1 cellular context compared by ENCODE assay signal in genomic region chr2:74833418-74834233, GRCh38.
TF ChIP-seq lines count a peak whose summit lies in the region.

HK2 (plus strand) TSS chr2:74834127; CDS start chr2:74834581, 454 bp downstream.

TF ChIP-seq in HepG2, 621 proteins besides CTCF, POLR2A, EP300 and RAD21 (continued from another document and continues in another):
- TF ChIP-seq TAF15 (IDR thresholded peaks at IDR 0.05; ENCODE audit: low read depth, low read length, poor library complexity, severe bottlenecking) (no peak), TFDP1 (CRISPR knock-in tag; IDR thresholded peaks at IDR 0.05; ENCODE audit: borderline replicate concordance) (peak; percentile 78; the same call in 1 of the 2 replicates), ZBTB49 (CRISPR knock-in tag; IDR thresholded peaks at IDR 0.05; ENCODE audit: borderline replicate concordance) (no peak), NFAT5 (CRISPR knock-in tag; IDR thresholded peaks at IDR 0.05) (peak; percentile 41; the same call in 1 of the 2 replicates), ZBTB21 (CRISPR knock-in tag; IDR thresholded peaks at IDR 0.05) (no peak), CREB1 (IDR thresholded peaks at IDR 0.05) (peak; percentile 76), CREB1 (CRISPR knock-in tag; IDR thresholded peaks at IDR 0.05) (no peak), HNRNPLL (IDR thresholded peaks at IDR 0.05; ENCODE audit: low read depth, low read length, poor library complexity, severe bottlenecking) (no peak), SPEN (CRISPR knock-in tag; IDR thresholded peaks at IDR 0.05; ENCODE audit: low read depth) (peak; percentile 77), ZNF724P (CRISPR knock-in tag; IDR thresholded peaks at IDR 0.05; ENCODE audit: borderline replicate concordance) (no peak), SOX6 (IDR thresholded peaks at IDR 0.05) (no peak), SOX6 (CRISPR knock-in tag; IDR thresholded peaks at IDR 0.05) (peak; percentile 29; the same call in 1 of the 2 replicates), DMAP1 (CRISPR knock-in tag; IDR thresholded peaks at IDR 0.05) (peak; percentile 33; the same call in 1 of the 2 replicates), MIER3 (CRISPR knock-in tag; IDR thresholded peaks at IDR 0.05; ENCODE audit: borderline replicate concordance) (0 out of 2 replicates have a peak, but pooled peaks have one; percentile 50), ZNF337 (CRISPR knock-in tag; IDR thresholded peaks at IDR 0.05; ENCODE audit: borderline replicate concordance, low read depth) (no peak), KLF13 (CRISPR knock-in tag; IDR thresholded peaks at IDR 0.05) (no peak), ZNF816 (CRISPR knock-in tag; IDR thresholded peaks at IDR 0.05; ENCODE audit: borderline replicate concordance) (no peak), ZBTB25 (CRISPR knock-in tag; IDR thresholded peaks at IDR 0.05) (no peak), ATF4 (CRISPR knock-in tag; IDR thresholded peaks at IDR 0.05) (peak in 1 of 2 experiments; percentile 51; a peak in 1 of 4 replicates), U2AF1 (optimal IDR thresholded peaks at IDR 0.05; ENCODE audit: low read depth, low read length) (peak; percentile 41), ZC3H4 (CRISPR knock-in tag; IDR thresholded peaks at IDR 0.05; ENCODE audit: borderline replicate concordance) (no peak), ZNF484 (CRISPR knock-in tag; IDR thresholded peaks at IDR 0.05; ENCODE audit: borderline replicate concordance, low read depth) (no peak), CHCHD3 (CRISPR knock-in tag; IDR thresholded peaks at IDR 0.05) (no peak), TP53 (CRISPR knock-in tag; conservative IDR thresholded peaks at IDR 0.05) (no peak), ZBTB7B (CRISPR knock-in tag; IDR thresholded peaks at IDR 0.05) (no peak; the same call in 1 of the 2 replicates), TAF1 (CRISPR knock-in tag; IDR thresholded peaks at IDR 0.05) (peak; percentile 96)
- TF ChIP-seq, protein P1, sequence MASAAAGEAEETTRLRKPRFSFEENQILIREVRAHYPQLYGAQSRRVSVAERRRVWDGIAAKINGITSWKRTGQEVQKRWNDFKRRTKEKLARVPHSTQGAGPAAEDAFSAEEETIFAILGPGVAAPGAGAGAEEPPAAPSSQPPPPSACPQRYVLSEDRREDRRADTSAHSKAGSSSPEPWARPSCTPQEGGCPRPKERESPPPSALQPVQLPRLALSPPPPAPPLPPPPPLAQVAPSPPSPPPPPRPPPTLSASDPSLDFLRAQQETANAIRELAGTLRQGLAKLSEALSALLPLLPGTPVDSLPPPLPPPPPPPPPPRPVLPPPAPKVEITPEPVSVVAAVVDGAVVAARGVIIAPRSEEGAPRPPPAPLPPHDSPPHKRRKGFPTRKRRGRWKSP (CRISPR knock-in tag; IDR thresholded peaks at IDR 0.05): peak; percentile 24; the same call in 1 of the 2 replicates
- TF ChIP-seq, protein P2, sequence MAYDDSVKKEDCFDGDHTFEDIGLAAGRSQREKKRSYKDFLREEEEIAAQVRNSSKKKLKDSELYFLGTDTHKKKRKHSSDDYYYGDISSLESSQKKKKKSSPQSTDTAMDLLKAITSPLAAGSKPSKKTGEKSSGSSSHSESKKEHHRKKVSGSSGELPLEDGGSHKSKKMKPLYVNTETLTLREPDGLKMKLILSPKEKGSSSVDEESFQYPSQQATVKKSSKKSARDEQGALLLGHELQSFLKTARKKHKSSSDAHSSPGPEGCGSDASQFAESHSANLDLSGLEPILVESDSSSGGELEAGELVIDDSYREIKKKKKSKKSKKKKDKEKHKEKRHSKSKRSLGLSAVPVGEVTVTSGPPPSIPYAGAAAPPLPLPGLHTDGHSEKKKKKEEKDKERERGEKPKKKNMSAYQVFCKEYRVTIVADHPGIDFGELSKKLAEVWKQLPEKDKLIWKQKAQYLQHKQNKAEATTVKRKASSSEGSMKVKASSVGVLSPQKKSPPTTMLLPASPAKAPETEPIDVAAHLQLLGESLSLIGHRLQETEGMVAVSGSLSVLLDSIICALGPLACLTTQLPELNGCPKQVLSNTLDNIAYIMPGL (CRISPR knock-in tag; IDR thresholded peaks at IDR 0.05; ENCODE audit: borderline replicate concordance in 1 of 2, low read depth in 1 of 2): 0 out of 4 replicates have a peak, but pooled peaks of 1 of the 2 experiments have one; percentile 39
- TF ChIP-seq, protein P3, sequence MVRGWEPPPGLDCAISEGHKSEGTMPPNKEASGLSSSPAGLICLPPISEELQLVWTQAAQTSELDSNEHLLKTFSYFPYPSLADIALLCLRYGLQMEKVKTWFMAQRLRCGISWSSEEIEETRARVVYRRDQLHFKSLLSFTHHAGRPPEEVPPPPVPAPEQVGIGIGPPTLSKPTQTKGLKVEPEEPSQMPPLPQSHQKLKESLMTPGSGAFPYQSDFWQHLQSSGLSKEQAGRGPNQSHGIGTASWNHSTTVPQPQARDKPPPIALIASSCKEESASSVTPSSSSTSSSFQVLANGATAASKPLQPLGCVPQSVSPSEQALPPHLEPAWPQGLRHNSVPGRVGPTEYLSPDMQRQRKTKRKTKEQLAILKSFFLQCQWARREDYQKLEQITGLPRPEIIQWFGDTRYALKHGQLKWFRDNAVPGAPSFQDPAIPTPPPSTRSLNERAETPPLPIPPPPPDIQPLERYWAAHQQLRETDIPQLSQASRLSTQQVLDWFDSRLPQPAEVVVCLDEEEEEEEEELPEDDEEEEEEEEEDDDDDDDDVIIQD (CRISPR knock-in tag; IDR thresholded peaks at IDR 0.05; ENCODE audit: low read depth): no peak
- TF ChIP-seq, protein P4, sequence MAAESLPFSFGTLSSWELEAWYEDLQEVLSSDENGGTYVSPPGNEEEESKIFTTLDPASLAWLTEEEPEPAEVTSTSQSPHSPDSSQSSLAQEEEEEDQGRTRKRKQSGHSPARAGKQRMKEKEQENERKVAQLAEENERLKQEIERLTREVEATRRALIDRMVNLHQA (CRISPR knock-in tag; IDR thresholded peaks at IDR 0.05): no peak
- TF ChIP-seq, protein P5, sequence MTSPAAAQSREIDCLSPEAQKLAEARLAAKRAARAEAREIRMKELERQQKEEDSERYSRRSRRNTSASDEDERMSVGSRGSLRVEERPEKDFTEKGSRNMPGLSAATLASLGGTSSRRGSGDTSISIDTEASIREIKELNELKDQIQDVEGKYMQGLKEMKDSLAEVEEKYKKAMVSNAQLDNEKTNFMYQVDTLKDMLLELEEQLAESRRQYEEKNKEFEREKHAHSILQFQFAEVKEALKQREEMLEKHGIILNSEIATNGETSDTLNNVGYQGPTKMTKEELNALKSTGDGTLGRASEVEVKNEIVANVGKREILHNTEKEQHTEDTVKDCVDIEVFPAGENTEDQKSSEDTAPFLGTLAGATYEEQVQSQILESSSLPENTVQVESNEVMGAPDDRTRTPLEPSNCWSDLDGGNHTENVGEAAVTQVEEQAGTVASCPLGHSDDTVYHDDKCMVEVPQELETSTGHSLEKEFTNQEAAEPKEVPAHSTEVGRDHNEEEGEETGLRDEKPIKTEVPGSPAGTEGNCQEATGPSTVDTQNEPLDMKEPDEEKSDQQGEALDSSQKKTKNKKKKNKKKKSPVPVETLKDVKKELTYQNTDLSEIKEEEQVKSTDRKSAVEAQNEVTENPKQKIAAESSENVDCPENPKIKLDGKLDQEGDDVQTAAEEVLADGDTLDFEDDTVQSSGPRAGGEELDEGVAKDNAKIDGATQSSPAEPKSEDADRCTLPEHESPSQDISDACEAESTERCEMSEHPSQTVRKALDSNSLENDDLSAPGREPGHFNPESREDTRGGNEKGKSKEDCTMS (CRISPR knock-in tag; conservative IDR thresholded peaks at IDR 0.05): no peak
- TF ChIP-seq, protein P6, sequence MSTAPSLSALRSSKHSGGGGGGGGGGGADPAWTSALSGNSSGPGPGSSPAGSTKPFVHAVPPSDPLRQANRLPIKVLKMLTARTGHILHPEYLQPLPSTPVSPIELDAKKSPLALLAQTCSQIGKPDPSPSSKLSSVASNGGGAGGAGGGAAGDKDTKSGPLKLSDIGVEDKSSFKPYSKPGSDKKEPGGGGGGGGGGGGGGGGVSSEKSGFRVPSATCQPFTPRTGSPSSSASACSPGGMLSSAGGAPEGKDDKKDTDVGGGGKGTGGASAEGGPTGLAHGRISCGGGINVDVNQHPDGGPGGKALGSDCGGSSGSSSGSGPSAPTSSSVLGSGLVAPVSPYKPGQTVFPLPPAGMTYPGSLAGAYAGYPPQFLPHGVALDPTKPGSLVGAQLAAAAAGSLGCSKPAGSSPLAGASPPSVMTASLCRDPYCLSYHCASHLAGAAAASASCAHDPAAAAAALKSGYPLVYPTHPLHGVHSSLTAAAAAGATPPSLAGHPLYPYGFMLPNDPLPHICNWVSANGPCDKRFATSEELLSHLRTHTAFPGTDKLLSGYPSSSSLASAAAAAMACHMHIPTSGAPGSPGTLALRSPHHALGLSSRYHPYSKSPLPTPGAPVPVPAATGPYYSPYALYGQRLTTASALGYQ (CRISPR knock-in tag; IDR thresholded peaks at IDR 0.05): peak; percentile 76
